ENCODE assay signal across 20 cellular contexts in genomic region chr2:14558382-14558919, GRCh38.
DNase-seq lines count a peak whose midpoint lies in the region; ATAC-seq, FAIRE-seq and TF ChIP-seq lines count a peak whose summit lies in the region.
"Had no signal": no experiment of that assay in that cellular context is flagged by ENCODE, and none has a peak within 500 bp of the region (broad histone marks: within the 10 kb centered on the region; RNA-seq: fewer than 3 reads in every experiment).

No MANE protein-coding gene starts in this region.

- H3K4me3 ChIP-seq in bronchial epithelial cell (ENCODE audit: low read depth, low read length) (no peak overlapping the region), keratinocyte (ENCODE audit: control insufficient read depth in 2 of 3, extremely low read depth in 1 of 3, insufficient read depth in 2 of 3, low read depth in 1 of 3, low read length in 3 of 3) (no peak overlapping the region), urinary bladder (ENCODE audit: low read depth, low read length) (no peak overlapping the region), foreskin fibroblast (ENCODE audit: low read depth in 1 of 2, low read length in 2 of 2) (no peak overlapping the region)
- H3K4me3 ChIP-seq: GM12878, GM23248 had no signal

- ATAC-seq in GM19324 (IDR thresholded peaks at IDR 0.05; ENCODE audit: low FRiP score, unreplicated experiment) (no peak), natural killer cell (no peak)
- ATAC-seq: GM12878, HCT116, Panc1 had no signal

- H3K36me3 ChIP-seq in bronchial epithelial cell (ENCODE audit: control insufficient read depth, insufficient read depth, low read length): no peaks in the 10 kb centered on the region
- H3K36me3 ChIP-seq in keratinocyte (ENCODE audit: control insufficient read depth in 2 of 2, extremely low read depth in 1 of 2, insufficient read depth in 2 of 2, low read length in 2 of 2): no peaks in the 10 kb centered on the region
- H3K36me3 ChIP-seq in urinary bladder (ENCODE audit: insufficient read depth): no peaks in the 10 kb centered on the region

- H3K9me3 ChIP-seq in keratinocyte (ENCODE audit: control insufficient read depth, low read depth, low read length): no peaks in the 10 kb centered on the region

- peak; percentile 16 for DNase-seq in OCI-M1 (lab: John Stamatoyannopoulos, UW)
- DNase-seq in bronchial epithelial cell (ENCODE audit: low read depth): peak; percentile 87
- DNase-seq in keratinocyte (ENCODE audit: low read depth, low spot score): no peak
- no peak for DNase-seq in foreskin fibroblast
- DNase-seq in natural killer cell: no peak
- DNase-seq: CD4-positive, alpha-beta T cell; DMS79; GM23248; NCI-H1048; NCI-H2107; NCI-H226; NCI-H526 treated with DMSO at 0.1 percent for 48 hours; SHP77 treated with DMSO at 0.1 percent for 48 hours had no signal

- H3K27me3 ChIP-seq in bronchial epithelial cell (ENCODE audit: control insufficient read depth, insufficient read depth, low read length) (no peaks in the 10 kb centered on the region), keratinocyte (ENCODE audit: control insufficient read depth, extremely low read depth, insufficient read depth, low read length) (no peaks in the 10 kb centered on the region)

- TF ChIP-seq CTCF in bronchial epithelial cell (IDR thresholded peaks at IDR 0.05; ENCODE audit: insufficient read depth, low read length, severe bottlenecking): no peak
- no peak for TF ChIP-seq CTCF in keratinocyte (optimal IDR thresholded peaks at IDR 0.05 in 1 of 3, IDR thresholded peaks at IDR 0.05 in 1 of 3, conservative IDR thresholded peaks at IDR 0.05 in 1 of 3; ENCODE audit: extremely low read depth in 1 of 3, insufficient read depth in 2 of 3, low read length in 3 of 3)
- TF ChIP-seq CTCF in foreskin fibroblast (IDR thresholded peaks at IDR 0.05; ENCODE audit: low read depth, low read length): no peak
- TF ChIP-seq CTCF in natural killer cell (IDR thresholded peaks at IDR 0.05): no peak

- H3K4me1 ChIP-seq in keratinocyte (ENCODE audit: control insufficient read depth, extremely low read depth, insufficient read depth, low read length) (peaks cover 22% of the 10 kb centered on the region), urinary bladder (ENCODE audit: insufficient read depth) (no peaks in the 10 kb centered on the region)

- peak; percentile 13 for FAIRE-seq in bronchial epithelial cell (lab: Jason Lieb, UNC)
- peak; percentile 61 for FAIRE-seq in keratinocyte (lab: Jason Lieb, UNC)
- FAIRE-seq: GM12878 had no signal

- peaks cover 0 to 5% of the 10 kb centered on the region in 2 donors for H3K9me3 Mint-ChIP-seq in natural killer cell
- H3K9me3 Mint-ChIP-seq: CD4-positive, alpha-beta T cell had no signal

- no peaks in the 10 kb centered on the region for H4K20me1 ChIP-seq in keratinocyte (ENCODE audit: control insufficient read depth, extremely low read depth, insufficient read depth, low read length)

- H3K9me1 ChIP-seq in keratinocyte (ENCODE audit: control insufficient read depth, extremely low read depth, insufficient read depth, low read length): no peaks in the 10 kb centered on the region

- no peaks in the 10 kb centered on the region for H3K36me3 Mint-ChIP-seq in natural killer cell
- H3K36me3 Mint-ChIP-seq: IgD-negative memory B cell had no signal

- H3K4me1 Mint-ChIP-seq in natural killer cell: no peaks in the 10 kb centered on the region
- H3K4me1 Mint-ChIP-seq: B cell, IgD-negative memory B cell had no signal

- no peak overlapping the region for H3K9ac ChIP-seq in keratinocyte (ENCODE audit: control insufficient read depth, extremely low read depth, insufficient read depth, low read length)
- H3K9ac ChIP-seq: GM23248 had no signal

- no peaks in the 10 kb centered on the region for H3K79me2 ChIP-seq in keratinocyte (ENCODE audit: control insufficient read depth, insufficient read depth, low read length)

- H3K4me3 Mint-ChIP-seq in natural killer cell: no peak overlapping the region
- H3K4me3 Mint-ChIP-seq: B cell; CD4-positive, alpha-beta T cell had no signal

- intact Hi-C loops in natural killer cell (cut with micrococcal nuclease): no loop called here

- no peaks in the 10 kb centered on the region for H3K27me3 Mint-ChIP-seq in natural killer cell (ENCODE audit: low read depth in 2 of 2)
- H3K27me3 Mint-ChIP-seq: B cell; CD4-positive, alpha-beta T cell; IgD-negative memory B cell had no signal

- dilution Hi-C loops in keratinocyte (cut with MboI; ENCODE audit: extremely low pct_ligation_motif_present, low sequenced_read_pairs): no loop called here

- H3K27ac ChIP-seq in keratinocyte (ENCODE audit: control insufficient read depth, insufficient read depth, low read length) (peak overlapping the region; percentile 15), urinary bladder (ENCODE audit: low read depth) (peak overlapping the region; percentile 32)
- H3K27ac ChIP-seq: GM23248 had no signal

- H3K4me2 ChIP-seq in keratinocyte (ENCODE audit: control insufficient read depth, extremely low read depth, insufficient read depth, low read depth, low read length): peak overlapping the region; percentile 36

- peak overlapping the region; percentile 72 for H2AFZ ChIP-seq in keratinocyte (ENCODE audit: control insufficient read depth, low read length)
- H2AFZ ChIP-seq: GM23248 had no signal

- no peak overlapping the region for H3K27ac Mint-ChIP-seq in natural killer cell
- H3K27ac Mint-ChIP-seq: B cell; CD4-positive, alpha-beta T cell had no signal

- 80% methylated on average over 2 of the region's 2 CpGs for WGBS in urinary bladder

Comparison
In these comparisons a context has a peak if more than half of its experiments do, and no peak if none do; other contexts are left out.
1. DNase-seq: peak in OCI-M1 (single experiment) and bronchial epithelial cell (single experiment); none in keratinocyte (single experiment), foreskin fibroblast (0 of 2) and natural killer cell (single experiment).